Comparison of ENCODE assay signal across 11 cellular contexts in the genomic region with DNA sequence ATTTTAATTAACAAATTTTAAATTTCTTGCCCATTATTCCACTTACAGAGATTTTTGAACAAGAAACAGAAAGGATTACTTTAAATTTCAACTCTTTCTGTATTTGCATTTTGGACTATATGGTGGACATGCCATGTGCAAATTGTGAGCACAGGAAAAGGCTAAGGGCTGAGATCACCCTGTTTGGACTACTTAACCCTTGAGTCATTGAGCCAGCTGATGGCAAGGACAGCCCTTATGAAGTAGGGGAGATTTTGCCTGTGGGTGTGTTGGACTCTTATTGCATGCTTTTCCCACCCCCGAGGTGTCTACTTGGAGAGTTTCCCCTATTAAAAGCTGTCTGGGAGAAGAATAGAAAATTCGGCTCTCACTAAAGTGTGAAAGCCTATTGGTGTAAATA. TPM values are rescaled to one million over a fixed set of nuclear protein-coding genes. Genes with fewer than 3 reads are reported as not detected.
DNase-seq lines count a peak whose midpoint lies in the region; ATAC-seq, FAIRE-seq and TF ChIP-seq lines count a peak whose summit lies in the region.
"Had no signal": no experiment of that assay in that cellular context is flagged by ENCODE, and none has a peak within 500 bp of the region (broad histone marks: within the 10 kb centered on the region; RNA-seq: fewer than 3 reads in every experiment).

No MANE protein-coding gene starts in this region.

- peak overlapping the region; percentile 25 for H3K4me2 ChIP-seq in keratinocyte (ENCODE audit: control insufficient read depth, extremely low read depth, insufficient read depth, low read depth, low read length)
- H3K4me2 ChIP-seq: BLaER1 had no signal

- TF ChIP-seq CTCF in astrocyte of the spinal cord (IDR thresholded peaks at IDR 0.05; ENCODE audit: low read depth, low read length) (no peak), keratinocyte (optimal IDR thresholded peaks at IDR 0.05 in 1 of 3, IDR thresholded peaks at IDR 0.05 in 1 of 3, conservative IDR thresholded peaks at IDR 0.05 in 1 of 3; ENCODE audit: extremely low read depth in 1 of 3, insufficient read depth in 2 of 3, low read length in 3 of 3) (no peak), natural killer cell (IDR thresholded peaks at IDR 0.05) (no peak)

- no peaks in the 10 kb centered on the region for H3K9me3 ChIP-seq in keratinocyte (ENCODE audit: control insufficient read depth, low read depth, low read length)

- dilution Hi-C loops in keratinocyte (cut with MboI; ENCODE audit: extremely low pct_ligation_motif_present, low sequenced_read_pairs) = no loop called here

- H3K27me3 Mint-ChIP-seq in natural killer cell (ENCODE audit: low read depth in 2 of 2) = no peaks in the 10 kb centered on the region

- H3K4me3 Mint-ChIP-seq in natural killer cell = no peak overlapping the region

- H3K9me3 Mint-ChIP-seq in natural killer cell = no peaks in the 10 kb centered on the region

- H3K36me3 ChIP-seq in keratinocyte (ENCODE audit: control insufficient read depth in 2 of 2, extremely low read depth in 1 of 2, insufficient read depth in 2 of 2, low read length in 2 of 2) = peaks cover 0 to 2% of the 10 kb centered on the region in 2 experiments
- H3K36me3 ChIP-seq: BLaER1 had no signal

- peak; percentile 66 for FAIRE-seq in keratinocyte (lab: Jason Lieb, UNC)
- FAIRE-seq: K562 had no signal

- no peak overlapping the region for H3K9ac ChIP-seq in keratinocyte (ENCODE audit: control insufficient read depth, extremely low read depth, insufficient read depth, low read length)
- H3K9ac ChIP-seq: BLaER1 had no signal

- H3K36me3 Mint-ChIP-seq in natural killer cell = no peaks in the 10 kb centered on the region

- ATAC-seq in HG02840 (IDR thresholded peaks at IDR 0.05; ENCODE audit: low FRiP score, unreplicated experiment) (no peak), GM18909 (IDR thresholded peaks at IDR 0.05; ENCODE audit: poor library complexity, unreplicated experiment) (no peak), natural killer cell (no peak)
- ATAC-seq: K562 had no signal

- intact Hi-C loops in natural killer cell (cut with micrococcal nuclease) = no loop called here

- H4K20me1 ChIP-seq in keratinocyte (ENCODE audit: control insufficient read depth, extremely low read depth, insufficient read depth, low read length) = no peaks in the 10 kb centered on the region

- no peak overlapping the region for H3K27ac Mint-ChIP-seq in natural killer cell

- no peak overlapping the region for H3K4me3 ChIP-seq in astrocyte of the spinal cord (ENCODE audit: low read depth, low read length)
- H3K4me3 ChIP-seq in keratinocyte (ENCODE audit: control insufficient read depth in 2 of 3, extremely low read depth in 1 of 3, insufficient read depth in 2 of 3, low read depth in 1 of 3, low read length in 3 of 3) = no peak overlapping the region
- H3K4me3 ChIP-seq: BLaER1, K562 had no signal

- H3K4me1 ChIP-seq in keratinocyte (ENCODE audit: control insufficient read depth, extremely low read depth, insufficient read depth, low read length) = peaks cover 15% of the 10 kb centered on the region

- DNase-seq in ACHN = peak; percentile 96
- peak; percentile 34 for DNase-seq in HPDE6-E6E7 (ENCODE audit: extremely low spot score)
- peak; percentile 79 for DNase-seq in astrocyte of the spinal cord (ENCODE audit: low read depth, low spot score)
- DNase-seq in keratinocyte (ENCODE audit: low read depth, low spot score) = no peak
- no peak for DNase-seq in NK-92 (lab: John Stamatoyannopoulos, UW; ENCODE audit: unreplicated experiment)
- DNase-seq in natural killer cell = no peak
- DNase-seq: NCI-H510A had no signal

- peak overlapping the region; percentile 13 for H2AFZ ChIP-seq in keratinocyte (ENCODE audit: control insufficient read depth, low read length)

- no peaks in the 10 kb centered on the region for H3K27me3 ChIP-seq in keratinocyte (ENCODE audit: control insufficient read depth, extremely low read depth, insufficient read depth, low read length)
- H3K27me3 ChIP-seq: BLaER1 had no signal

- H3K79me2 ChIP-seq in keratinocyte (ENCODE audit: control insufficient read depth, insufficient read depth, low read length) = peaks cover 5% of the 10 kb centered on the region

- H3K4me1 Mint-ChIP-seq in natural killer cell = peaks cover 22 to 29% of the 10 kb centered on the region in 2 donors

- no peaks in the 10 kb centered on the region for H3K9me1 ChIP-seq in keratinocyte (ENCODE audit: control insufficient read depth, extremely low read depth, insufficient read depth, low read length)

- peak overlapping the region; percentile 3 for H3K27ac ChIP-seq in keratinocyte (ENCODE audit: control insufficient read depth, insufficient read depth, low read length)
- H3K27ac ChIP-seq: BLaER1 had no signal

- in situ Hi-C loops in ACHN (cut with HindIII; ENCODE audit: low pct_ligation_motif_present, low pct_unique_long_range_greater_than_20kb, low sequenced_read_pairs) = no loop called here
- in situ Hi-C loops in astrocyte of the spinal cord (cut with HindIII; ENCODE audit: low sequenced_read_pairs) = no loop called here

RNA-seq across cellular contexts. Expression of a gene that starts 17.2 kb away (rescaled TPM):
- 22.2 to 34.2 TPM (median 28.5 TPM) in 3 replicates for polyA plus RNA-seq in keratinocyte
- 56.0 TPM for polyA plus RNA-seq in keratinocyte (2011; ENCODE audit: low read depth)
- polyA plus RNA-seq in keratinocyte (2011; cell fraction: cytosol; rRNA removed) = 21.0 and 28.0 TPM in 2 replicates
- 14.5 and 18.2 TPM in 2 replicates for polyA plus RNA-seq in keratinocyte (2011; cell fraction: nucleus; rRNA removed)
- polyA plus RNA-seq in keratinocyte (2012; ENCODE audit: low replicate concordance) = 27.3 and 28.8 TPM in 2 replicates
- 7.9 to 38.6 TPM (median 33.2 TPM) in 3 replicates for polyA minus RNA-seq in keratinocyte
- 26.9 TPM for polyA minus RNA-seq in keratinocyte (2011; cell fraction: cytosol; rRNA and poly(A)+ RNA removed)
- polyA minus RNA-seq in keratinocyte (2011; cell fraction: nucleus; rRNA and poly(A)+ RNA removed) = 9.7 and 19.0 TPM in 2 replicates
- total RNA-seq in natural killer cell = 10 to 100 TPM; 15.6 to 22.1 (median 20.4) TPM

RNA-seq across cellular contexts. Expression of a gene that starts 46.2 kb away (rescaled TPM):
- 114 to 210 TPM (median 168 TPM) in 3 replicates for polyA plus RNA-seq in keratinocyte
- 223 TPM for polyA plus RNA-seq in keratinocyte (2011; ENCODE audit: low read depth)
- polyA plus RNA-seq in keratinocyte (2011; cell fraction: cytosol; rRNA removed) = 146 and 216 TPM in 2 replicates
- polyA plus RNA-seq in keratinocyte (2011; cell fraction: nucleus; rRNA removed) = 60.8 and 106 TPM in 2 replicates
- 154 and 164 TPM in 2 replicates for polyA plus RNA-seq in keratinocyte (2012; ENCODE audit: low replicate concordance)
- polyA minus RNA-seq in keratinocyte = 92.5 to 144 TPM (median 95.2 TPM) in 3 replicates
- polyA minus RNA-seq in keratinocyte (2011; cell fraction: cytosol; rRNA and poly(A)+ RNA removed) = 351 TPM
- polyA minus RNA-seq in keratinocyte (2011; cell fraction: nucleus; rRNA and poly(A)+ RNA removed) = 41.0 and 54.1 TPM in 2 replicates
- 100 to 1,000 TPM in 1 of 3 donors, 10 to 100 TPM in 2; 90.7 to 117 (median 91.0) TPM for total RNA-seq in natural killer cell

Comparison
In these comparisons a context has a peak if more than half of its experiments do, and no peak if none do; other contexts are left out.
1. DNase-seq: peak in ACHN (single experiment), HPDE6-E6E7 (single experiment) and astrocyte of the spinal cord (single experiment); none in keratinocyte (single experiment), NK-92 (single experiment) and natural killer cell (single experiment).